In genomic region chr3:15769256-15769915, GRCh38 we compare ENCODE assay signal across 11 cellular contexts. TPM values are rescaled to one million over a fixed set of nuclear protein-coding genes. Genes with fewer than 3 reads are reported as not detected.
A peak's percentile ranks its signal among the peaks of the same experiment; 100 is the strongest.
DNase-seq lines count a peak whose midpoint lies in the region; ATAC-seq, FAIRE-seq and TF ChIP-seq lines count a peak whose summit lies in the region.
"Had no signal": no experiment of that assay in that cellular context is flagged by ENCODE, and none has a peak within 500 bp of the region (broad histone marks: within the 10 kb centered on the region; RNA-seq: fewer than 3 reads in every experiment).

No MANE protein-coding gene starts in this region.

- TF ChIP-seq EP300 in A549 (IDR thresholded peaks at IDR 0.05): no peak

- TF ChIP-seq POLR2A in A549 (IDR thresholded peaks at IDR 0.05; ENCODE audit: low read length): no peak

- H3K4me1 ChIP-seq in A549 (peaks cover 42% of the 10 kb centered on the region), Panc1 (ENCODE audit: control insufficient read depth, insufficient read depth, low read length) (peaks cover 34% of the 10 kb centered on the region), foreskin keratinocyte (peaks cover 8% of the 10 kb centered on the region)

- peaks cover 2% of the 10 kb centered on the region; the same call in 1 of the 2 replicates for H3K36me3 ChIP-seq in Panc1 (ENCODE audit: control insufficient read depth, insufficient read depth, low read length)

- H3K27me3 ChIP-seq in Panc1 (ENCODE audit: control insufficient read depth, insufficient read depth, low read length) (no peaks in the 10 kb centered on the region), foreskin keratinocyte (no peaks in the 10 kb centered on the region)

- H3K27ac Mint-ChIP-seq in endothelial cell (ENCODE audit: unreplicated experiment): no peak overlapping the region
- H3K27ac Mint-ChIP-seq: B cell had no signal

- H3K4me3 ChIP-seq in A549 (0 out of 3 replicates have a peak overlapping the region, but pooled peaks have one; percentile 1), Panc1 (ENCODE audit: low read depth in 2 of 2, low read length in 2 of 2) (no peak overlapping the region)

- 6% methylated on average over 2 of the region's 2 CpGs for WGBS in A549 (ENCODE audit: missing lambda C conversion rate)

- intact Hi-C loops in Panc1 (cut with micrococcal nuclease; ENCODE audit: unreplicated experiment): no loop called here

- H3K27ac ChIP-seq in A549: peak overlapping the region; percentile 88 to 89
- peak overlapping the region; percentile 88 for H3K27ac ChIP-seq in Panc1 (ENCODE audit: low read length)
- peak overlapping the region; percentile 31 for H3K27ac ChIP-seq in foreskin keratinocyte

- in situ Hi-C loops in Panc1 (cut with HindIII; ENCODE audit: low pct_unique_long_range_greater_than_20kb, low sequenced_read_pairs): no loop called here

- H3K4me1 Mint-ChIP-seq in endothelial cell (ENCODE audit: unreplicated experiment): peaks cover 2% of the 10 kb centered on the region

- peak overlapping the region; percentile 74 for H3K4me2 ChIP-seq in A549

- CTCF ChIA-PET in A549 (lab: Yijun Ruan, JAX): no interaction called here
- CTCF ChIA-PET in Panc1 (lab: Charles Lee): no interaction called here

- ATAC-seq in A549: no peak
- ATAC-seq in GM21423 (IDR thresholded peaks at IDR 0.05; ENCODE audit: unreplicated experiment): peak; percentile 35
- ATAC-seq in Panc1: no peak
- ATAC-seq in foreskin keratinocyte: no peak
- ATAC-seq in HG02870 (IDR thresholded peaks at IDR 0.05; ENCODE audit: unreplicated experiment): no peak
- ATAC-seq in HG03095 (IDR thresholded peaks at IDR 0.05; ENCODE audit: unreplicated experiment): no peak

- H3K4me3 Mint-ChIP-seq in endothelial cell (ENCODE audit: unreplicated experiment): no peak overlapping the region
- H3K4me3 Mint-ChIP-seq: B cell; central memory CD8-positive, alpha-beta T cell had no signal

- TF ChIP-seq RAD21 in A549 (conservative IDR thresholded peaks at IDR 0.05 in 1 of 2, IDR thresholded peaks at IDR 0.05 in 1 of 2): no peak

- H3K9me3 ChIP-seq in A549 (no peaks in the 10 kb centered on the region), Panc1 (ENCODE audit: control insufficient read depth, insufficient read depth, low read depth, low read length) (no peaks in the 10 kb centered on the region)

- DNase-seq in A549 (ENCODE audit: low read depth in 1 of 2, low spot score in 1 of 2) (no peak), Panc1 (ENCODE audit: low read depth, low spot score) (no peak), foreskin keratinocyte (no peak), endothelial cell (ENCODE audit: low spot score) (no peak)
- no peak for DNase-seq in activated naive CD4-positive, alpha-beta T cell (lab: John Stamatoyannopoulos, UW)
- DNase-seq: NCI-H187 had no signal

- BruUV-seq in Panc1 (replicated peaks; lab: Mats Ljungman, UMichigan): no TSS peak

- no peaks in the 10 kb centered on the region for H3K9me3 Mint-ChIP-seq in endothelial cell (ENCODE audit: unreplicated experiment)
- H3K9me3 Mint-ChIP-seq: central memory CD8-positive, alpha-beta T cell had no signal

- H3K27me3 Mint-ChIP-seq in endothelial cell (ENCODE audit: unreplicated experiment): no peaks in the 10 kb centered on the region
- H3K27me3 Mint-ChIP-seq: B cell; central memory CD8-positive, alpha-beta T cell had no signal

- peak; percentile 54 for FAIRE-seq in A549 (lab: Jason Lieb, UNC)

- TF ChIP-seq CTCF in A549 (IDR thresholded peaks at IDR 0.05) (no peak), Panc1 (IDR thresholded peaks at IDR 0.05) (no peak), foreskin keratinocyte (conservative IDR thresholded peaks at IDR 0.05) (no peak), endothelial cell (IDR thresholded peaks at IDR 0.05; ENCODE audit: unreplicated experiment) (no peak)

- H3K36me3 Mint-ChIP-seq in endothelial cell (ENCODE audit: low read depth, unreplicated experiment): no peaks in the 10 kb centered on the region

- POLR2A ChIA-PET in A549 (lab: Yijun Ruan, JAX): no interaction called here
- POLR2A ChIA-PET in Panc1 (lab: Charles Lee): interaction anchor here (0.6 kb wide), 2 partner anchors 18 to 131 kb away, joined by 3 to 8 read pairs; no protein-coding TSS in a partner anchor

TF ChIP-seq in A549, 52 proteins besides CTCF, POLR2A, EP300 and RAD21:
- TF ChIP-seq SREBF2 (IDR thresholded peaks at IDR 0.05) (no peak), ZSCAN20 (CRISPR knock-in tag; IDR thresholded peaks at IDR 0.05) (0 out of 2 replicates have a peak, but pooled peaks have one; percentile 33), JUN (IDR thresholded peaks at IDR 0.05) (0 out of 5 replicates have a peak, but pooled peaks of 1 of the 2 experiments have one; percentile 12), CHD2 (IDR thresholded peaks at IDR 0.05; ENCODE audit: low read length, partially characterized antibody) (no peak)

RNA-seq across cellular contexts. Expression of gene ANKRD28, which starts 28.4 kb away (rescaled TPM):
- polyA plus RNA-seq in A549 (2011; rRNA removed): 72.0 and 73.2 TPM in 2 replicates
- polyA plus RNA-seq in A549 (2012; cell fraction: cytosol; rRNA removed): 20.7 and 25.2 TPM in 2 replicates
- 24.7 and 33.9 TPM in 2 replicates for polyA plus RNA-seq in A549 (2012; cell fraction: nucleus; rRNA removed)
- 29.4 to 31.2 TPM (median 29.9 TPM) in 3 replicates for polyA plus RNA-seq in A549 (2017; fragmentation: RNase III; extraction: RNeasy Plus Mini Kit Qiagen cat#74134 plus additional on column Dnase treatment)
- polyA minus RNA-seq in A549 (2011; rRNA and poly(A)+ RNA removed): 91.7 and 93.3 TPM in 2 replicates
- total RNA-seq in Panc1 (2021; ENCODE audit: unreplicated experiment): 89.3 TPM
- 35.0 TPM for polyA plus RNA-seq in Panc1 (2012; ENCODE audit: insufficient read length)
- total RNA-seq in foreskin keratinocyte: 31.7 and 32.4 TPM in 2 replicates
- polyA plus RNA-seq in foreskin keratinocyte: 4.6 and 6.5 TPM in 2 replicates
- 22.6 TPM for total RNA-seq in endothelial cell (ENCODE audit: unreplicated experiment)

Comparison
In these comparisons a context has a peak if more than half of its experiments do, and no peak if none do; other contexts are left out.
1. H3K27ac ChIP-seq: peak in every context shown above with its lines; median percentile 88 in A549; 88 in Panc1; 31 in foreskin keratinocyte.